17 cellular contexts compared by ENCODE assay signal in the genomic region with DNA sequence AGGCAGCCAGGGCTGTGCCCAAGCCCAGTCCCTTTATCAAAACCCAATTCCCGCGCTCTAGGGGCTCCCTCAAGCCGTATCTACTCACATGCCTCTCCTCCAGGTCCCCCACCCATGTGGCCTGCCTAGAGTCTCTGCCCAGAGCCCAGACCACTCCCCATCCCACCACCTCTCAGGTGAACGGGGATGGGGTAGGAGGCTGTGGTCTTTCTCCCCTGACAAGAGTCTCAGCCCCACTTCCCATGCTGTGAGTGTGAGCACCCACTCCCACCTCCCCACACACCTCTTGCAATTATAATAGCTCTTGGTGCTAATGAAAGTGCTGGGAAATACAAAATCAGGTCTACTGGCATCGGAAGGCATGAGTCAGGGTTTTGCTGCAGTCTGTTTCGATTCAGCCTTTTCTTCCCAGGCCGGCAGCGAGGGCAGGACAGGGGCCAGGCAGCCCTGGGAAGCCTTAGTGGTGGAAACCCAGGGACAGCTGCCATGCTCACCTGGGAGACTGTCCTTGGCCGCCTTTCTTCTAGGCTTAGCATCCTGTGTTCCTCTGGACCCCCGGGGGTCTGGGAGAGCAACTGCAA. TPM values are rescaled to one million over a fixed set of nuclear protein-coding genes. Genes with fewer than 3 reads are reported as not detected.
"Had no signal": no experiment of that assay in that cellular context is flagged by ENCODE, and none has a peak within 500 bp of the region (broad histone marks: within the 10 kb centered on the region; RNA-seq: fewer than 3 reads in every experiment).

No MANE protein-coding gene starts in this region.

- H3K36me3 ChIP-seq: breast epithelium, neutrophil, thyroid gland had no signal

- H3K4me3 ChIP-seq: breast epithelium, lung, thyroid gland had no signal

- H3K4me3 Mint-ChIP-seq: activated naive CD8-positive, alpha-beta T cell treated with anti-CD3 and anti-CD28 coated beads, Interleukin-2, amount 10 ng/mL, durations not matched to agents 7 days and 5 days; activated T-cell treated with anti-CD3 and anti-CD28 coated beads, Interleukin-2, amount 50 U/mL, for 4 hours; immature natural killer cell; naive thymus-derived CD4-positive, alpha-beta T cell had no signal

- DNase-seq: activated CD4-positive, CD25-positive, alpha-beta regulatory T cell; activated naive CD8-positive, alpha-beta T cell treated with anti-CD3 and anti-CD28 coated beads, Interleukin-2, amount 10 ng/mL, durations not matched to agents 7 days and 5 days; activated T-cell treated with anti-CD3 and anti-CD28 coated beads, Interleukin-2, amount 50 U/mL, for 4 hours; cortex of kidney; effector memory CD4-positive, alpha-beta T cell; immature natural killer cell; naive thymus-derived CD4-positive, alpha-beta T cell; SHP77 treated with DMSO at 0.1 percent for 48 hours; T-helper 2 cell; thyroid gland had no signal

- H3K4me1 ChIP-seq: breast epithelium, thyroid gland had no signal

- H3K27ac ChIP-seq: breast epithelium, epithelial cell of prostate, neutrophil, thyroid gland had no signal

- ATAC-seq: activated T-cell treated with anti-CD3 and anti-CD28 coated beads, Interleukin-2, amount 50 U/mL, for 4 hours; naive thymus-derived CD4-positive, alpha-beta T cell had no signal

- H3K36me3 Mint-ChIP-seq: activated naive CD8-positive, alpha-beta T cell treated with anti-CD3 and anti-CD28 coated beads, Interleukin-2, amount 10 ng/mL, durations not matched to agents 7 days and 5 days; naive thymus-derived CD4-positive, alpha-beta T cell had no signal

- H3K27me3 ChIP-seq: neutrophil, thyroid gland had no signal

- H3K9me3 ChIP-seq: breast epithelium, neutrophil, thyroid gland had no signal

- H3K9me3 Mint-ChIP-seq: activated T-cell treated with anti-CD3 and anti-CD28 coated beads, Interleukin-2, amount 50 U/mL, for 4 hours; immature natural killer cell had no signal

- H3K27ac Mint-ChIP-seq: activated naive CD8-positive, alpha-beta T cell treated with anti-CD3 and anti-CD28 coated beads, Interleukin-2, amount 10 ng/mL, durations not matched to agents 7 days and 5 days; immature natural killer cell had no signal

RNA-seq across cellular contexts. Expression of gene TMPRSS4, which starts 16.7 kb away (rescaled TPM):
- total RNA-seq: left cardiac atrium; mononuclear cell; naive thymus-derived CD4-positive, alpha-beta T cell; pulmonary artery endothelial cell had no signal
- polyA plus RNA-seq: immature natural killer cell; naive thymus-derived CD4-positive, alpha-beta T cell had no signal

RNA-seq across cellular contexts. Expression of gene SMIM35, which starts 26.6 kb away (rescaled TPM):
- total RNA-seq: activated T-cell treated with anti-CD3 and anti-CD28 coated beads, Interleukin-2, amount 50 U/mL, for 4 hours; breast epithelium; left cardiac atrium; pulmonary artery endothelial cell; thyroid gland had no signal
